In genomic region chr4:781493-782216, GRCh38 we compare ENCODE assay signal across 1 cellular context.
TF ChIP-seq lines count a peak whose summit lies in the region.

No MANE protein-coding gene starts in this region.

TF ChIP-seq in H1, 55 proteins besides CTCF, POLR2A, EP300 and RAD21 (continued from another document):
- peak; percentile 94 for TF ChIP-seq ATF3 (IDR thresholded peaks at IDR 0.05; ENCODE audit: insufficient read depth, low read depth, low read length)
- TF ChIP-seq HDAC6 (IDR thresholded peaks at IDR 0.05; ENCODE audit: low read depth, low read length): no peak
- TF ChIP-seq KDM5A (IDR thresholded peaks at IDR 0.05; ENCODE audit: low read length): peak; percentile 70
- TF ChIP-seq YY1 (IDR thresholded peaks at IDR 0.05; ENCODE audit: low read depth, low read length): peak; percentile 95
- TF ChIP-seq JUND (IDR thresholded peaks at IDR 0.05; ENCODE audit: low read length): no peak
- no peak for TF ChIP-seq EZH2 (IDR thresholded peaks at IDR 0.05; ENCODE audit: low read depth, low read length, severe bottlenecking)
- peak; percentile 56; the same call in 1 of the 2 replicates for TF ChIP-seq SP4 (IDR thresholded peaks at IDR 0.05; ENCODE audit: low read length)
- TF ChIP-seq USF2 (IDR thresholded peaks at IDR 0.05; ENCODE audit: low read length): peak; percentile 99
TF ChIP-seq in H1: peak in this region for 17.
